ENCODE assay signal across 1 cellular context in genomic region chr1:20574686-20575543, GRCh38.
TF ChIP-seq lines count a peak whose summit lies in the region.

No MANE protein-coding gene starts in this region.

TF ChIP-seq in HepG2, 621 proteins besides CTCF, POLR2A, EP300 and RAD21 (continued from another document):
- TF ChIP-seq PATZ1 (CRISPR knock-in tag; IDR thresholded peaks at IDR 0.05): 0 out of 2 replicates have a peak, but pooled peaks have one; percentile 46
- peak; percentile 59; the same call in 1 of the 2 replicates for TF ChIP-seq ERF (CRISPR knock-in tag; IDR thresholded peaks at IDR 0.05)
- TF ChIP-seq ZBTB10 (CRISPR knock-in tag; IDR thresholded peaks at IDR 0.05; ENCODE audit: borderline replicate concordance): no peak
- peak; percentile 25; the same call in 1 of the 2 replicates for TF ChIP-seq ZNF687 (CRISPR knock-in tag; IDR thresholded peaks at IDR 0.05)
- peak; percentile 38; the same call in 1 of the 2 replicates for TF ChIP-seq FOXA3 (CRISPR knock-in tag; IDR thresholded peaks at IDR 0.05)
- 0 out of 2 replicates have a peak, but pooled peaks have one; percentile 27 for TF ChIP-seq ZBTB7B (CRISPR knock-in tag; IDR thresholded peaks at IDR 0.05)
- TF ChIP-seq ATF2 (CRISPR knock-in tag; IDR thresholded peaks at IDR 0.05): 0 out of 2 replicates have a peak, but pooled peaks have one; percentile 32
- TF ChIP-seq FOSL2 (CRISPR knock-in tag; IDR thresholded peaks at IDR 0.05): 0 out of 2 replicates have a peak, but pooled peaks have one; percentile 51
- TF ChIP-seq MEF2D (CRISPR knock-in tag; IDR thresholded peaks at IDR 0.05): no peak
- TF ChIP-seq ZNF414 (CRISPR knock-in tag; IDR thresholded peaks at IDR 0.05): no peak
- TF ChIP-seq DMAP1 (CRISPR knock-in tag; IDR thresholded peaks at IDR 0.05): no peak
- TF ChIP-seq KLF11 (CRISPR knock-in tag; IDR thresholded peaks at IDR 0.05): peak; percentile 72; the same call in 1 of the 2 replicates
- TF ChIP-seq MIXL1 (CRISPR knock-in tag; IDR thresholded peaks at IDR 0.05): peak; percentile 59; the same call in 1 of the 2 replicates
- no peak for TF ChIP-seq SPEN (CRISPR knock-in tag; IDR thresholded peaks at IDR 0.05; ENCODE audit: low read depth)
- 0 out of 2 replicates have a peak, but pooled peaks have one; percentile 26 for TF ChIP-seq AHR (CRISPR knock-in tag; IDR thresholded peaks at IDR 0.05)
- TF ChIP-seq BORCS8-MEF2B (CRISPR knock-in tag; IDR thresholded peaks at IDR 0.05): 0 out of 2 replicates have a peak, but pooled peaks have one; percentile 35
- TF ChIP-seq ZNF691 (CRISPR knock-in tag; IDR thresholded peaks at IDR 0.05; ENCODE audit: borderline replicate concordance, low read depth): no peak
- TF ChIP-seq PPARG (CRISPR knock-in tag; conservative IDR thresholded peaks at IDR 0.05): 0 out of 2 replicates have a peak, but pooled peaks have one; percentile 20
- 0 out of 2 replicates have a peak, but pooled peaks have one; percentile 14 for TF ChIP-seq ELF1 (CRISPR knock-in tag; IDR thresholded peaks at IDR 0.05)
- TF ChIP-seq SAP130 (CRISPR knock-in tag; IDR thresholded peaks at IDR 0.05; ENCODE audit: low read depth): peak; percentile 58
- TF ChIP-seq ISX (CRISPR knock-in tag; conservative IDR thresholded peaks at IDR 0.05): no peak
- peak; percentile 24; the same call in 1 of the 2 replicates for TF ChIP-seq FOXO1 (CRISPR knock-in tag; IDR thresholded peaks at IDR 0.05)
- TF ChIP-seq GATAD1 (CRISPR knock-in tag; IDR thresholded peaks at IDR 0.05): peak; percentile 36; the same call in 1 of the 2 replicates
- TF ChIP-seq STAG1 (CRISPR knock-in tag; IDR thresholded peaks at IDR 0.05): peak; percentile 92
- no peak for TF ChIP-seq ZNF260 (CRISPR knock-in tag; IDR thresholded peaks at IDR 0.05; ENCODE audit: borderline replicate concordance, low read depth)
